39 cellular contexts compared by ENCODE assay signal in genomic region chr5:135517631-135518030, GRCh38. TPM values are rescaled to one million over a fixed set of nuclear protein-coding genes. Genes with fewer than 3 reads are reported as not detected.
"Had no signal": no experiment of that assay in that cellular context is flagged by ENCODE, and none has a peak within 500 bp of the region (broad histone marks: within the 10 kb centered on the region; RNA-seq: fewer than 3 reads in every experiment).

No MANE protein-coding gene starts in this region.

- DNase-seq: activated effector memory CD4-positive, alpha-beta T cell treated with anti-CD3 and anti-CD28 coated beads, Interleukin-2, amount 50 U/mL, for 16 hours; activated effector memory CD4-positive, alpha-beta T cell treated with Interleukin-2 at 50 U/mL for 16 hours; activated gamma-delta T cell; activated gamma-delta T cell treated with Interleukin-2 at 50 U/mL for 16 hours; activated naive CD4-positive, alpha-beta T cell; activated naive CD4-positive, alpha-beta T cell treated with anti-CD3 and anti-CD28 coated beads for 36 hours; activated naive CD4-positive, alpha-beta T cell treated with anti-CD3 and anti-CD28 coated beads, Interleukin-2, amount 10 ng/mL, durations not matched to agents 7 days and 5 days; activated naive CD4-positive, alpha-beta T cell treated with anti-CD3 and anti-CD28 coated beads, Interleukin-2, amount 50 U/mL, for 16 hours; activated naive CD4-positive, alpha-beta T cell treated with Interleukin-2 at 50 U/mL for 16 hours; activated naive CD8-positive, alpha-beta T cell treated with anti-CD3 and anti-CD28 coated beads for 36 hours; activated naive CD8-positive, alpha-beta T cell treated with anti-CD3 and anti-CD28 coated beads, Interleukin-2, amount 10 ng/mL, durations not matched to agents 7 days and 5 days; activated naive CD8-positive, alpha-beta T cell treated with anti-CD3 and anti-CD28 coated beads, Interleukin-2, amount 50 U/mL, for 24 hours; activated T-cell treated with anti-CD3 and anti-CD28 coated beads, Interleukin-2, amount 50 U/mL, for 1 hour; activated T-cell treated with anti-CD3 and anti-CD28 coated beads, Interleukin-2, amount 50 U/mL, for 24 hours; activated T-cell treated with anti-CD3 and anti-CD28 coated beads, Interleukin-2, amount 50 U/mL, for 4 hours; activated T-cell treated with anti-CD3 and anti-CD28 coated beads, Interleukin-2, amount 50 U/mL, for 48 hours; activated T-cell treated with anti-CD3 and anti-CD28 coated beads, Interleukin-2, amount 50 U/mL, for 72 hours; adrenal gland; amniotic stem cell; amygdala; anterior cingulate cortex; aorta; body of pancreas; brain microvascular endothelial cell; caudate nucleus; central memory CD4-positive, alpha-beta T cell; cerebellar nuclear complex had no signal

- H3K4me3 ChIP-seq: adrenal gland, ascending aorta, body of pancreas, breast epithelium, cardiac muscle cell had no signal

- H3K36me3 ChIP-seq: adrenal gland, ascending aorta, brain microvascular endothelial cell, breast epithelium, cardiac muscle cell had no signal

- H3K9me3 ChIP-seq: ascending aorta, body of pancreas, breast epithelium had no signal

- FAIRE-seq: astrocyte, bronchial epithelial cell had no signal

- H3K4me1 ChIP-seq: adrenal gland, ascending aorta, body of pancreas, breast epithelium had no signal

- H3K27me3 ChIP-seq: ascending aorta, body of pancreas, brain microvascular endothelial cell, breast epithelium had no signal

- ATAC-seq: activated naive CD4-positive, alpha-beta T cell treated with anti-CD3 and anti-CD28 coated beads, Interleukin-2, amount 50 U/mL, for 72 hours; activated naive CD8-positive, alpha-beta T cell treated with anti-CD3 and anti-CD28 coated beads, Interleukin-2, amount 50 U/mL, for 24 hours; activated T-cell treated with anti-CD3 and anti-CD28 coated beads, Interleukin-2, amount 50 U/mL, for 4 hours; activated T-cell treated with anti-CD3 and anti-CD28 coated beads, Interleukin-2, amount 50 U/mL, for 72 hours; activated T-helper 17 cell treated with anti-CD3 and anti-CD28 coated beads, Interleukin-2, amount 50 U/mL, for 72 hours; body of pancreas had no signal

- H3K27ac ChIP-seq: adrenal gland, ascending aorta, body of pancreas, brain microvascular endothelial cell, breast epithelium, cardiac muscle cell had no signal

RNA-seq across cellular contexts. Expression of gene NEUROG1, which starts 18.1 kb away (rescaled TPM):
- total RNA-seq: activated naive CD4-positive, alpha-beta T cell treated with anti-CD3 and anti-CD28 coated beads for 36 hours; activated naive CD4-positive, alpha-beta T cell treated with anti-CD3 and anti-CD28 coated beads, Interleukin-2, amount 50 U/mL, for 72 hours; activated naive CD8-positive, alpha-beta T cell treated with anti-CD3 and anti-CD28 coated beads for 36 hours; activated naive CD8-positive, alpha-beta T cell treated with anti-CD3 and anti-CD28 coated beads, Interleukin-2, amount 10 ng/mL, durations not matched to agents 7 days and 5 days; activated T-cell treated with anti-CD3 and anti-CD28 coated beads, Interleukin-2, amount 50 U/mL, for 4 hours; activated T-cell treated with anti-CD3 and anti-CD28 coated beads, Interleukin-2, amount 50 U/mL, for 72 hours; activated T-helper 1 cell treated with anti-CD3 and anti-CD28 coated beads, Interleukin-12 subunit alpha, Interleukin-12 subunit beta, Interleukin-2, Interleukin-4 antibody, amounts not matched to agents 30 ng/mL and 10 ng/mL and 1 ng/mL, durations not matched to agents 14 hours and 24 hours and 36 hours; activated T-helper 17 cell treated with anti-CD3 and anti-CD28 coated beads, Interleukin-2, amount 50 U/mL, for 72 hours; activated T-helper 2 cell treated with anti-CD3 and anti-CD28 coated beads, Interferon-gamma antibody, Interleukin-2, Interleukin-4, amounts not matched to agents 10 μg/mL and 5 μg/mL and 100 μg/mL, durations not matched to agents 14 hours and 24 hours and 36 hours; adrenal gland; aorta; ascending aorta; astrocyte; body of pancreas; breast epithelium; bronchial epithelial cell; cardiac muscle cell; cardiac septum; chondrocyte had no signal
- polyA plus RNA-seq: adipose tissue, adrenal gland, aorta, cardiac muscle cell had no signal
